37 cellular contexts compared by ENCODE assay signal in genomic region chr4:98125585-98125984, GRCh38. TPM values are rescaled to one million over a fixed set of nuclear protein-coding genes. Genes with fewer than 3 reads are reported as not detected.
"Had no signal": no experiment of that assay in that cellular context is flagged by ENCODE, and none has a peak within 500 bp of the region (broad histone marks: within the 10 kb centered on the region; RNA-seq: fewer than 3 reads in every experiment).

No MANE protein-coding gene starts in this region.

- FAIRE-seq: TTC549 had no signal

- H3K9me3 Mint-ChIP-seq: activated CD4-positive, alpha-beta T cell treated with anti-CD3 and anti-CD28 coated beads, Interleukin-2, amount 10 ng/mL, durations not matched to agents 24 days and 14 days; central memory CD8-positive, alpha-beta T cell; T-helper 1 cell treated with Interleukin-12 subunit alpha and Interleukin-12 subunit beta and Interleukin-4 antibody, amounts not matched to agents 30 μg/mL and 1 μg/mL, for 36 hours; T-helper 2 cell treated with Interferon-gamma antibody and Interleukin-4, amounts not matched to agents 5 μg/mL and 100 μg/mL, for 36 hours had no signal

- H3K4me1 Mint-ChIP-seq: activated B cell treated with CpG ODN at 0.5 μM for 24 hours; activated CD4-positive, alpha-beta T cell treated with anti-CD3 and anti-CD28 coated beads, Interleukin-2, amount 10 ng/mL, durations not matched to agents 24 days and 14 days; activated naive CD4-positive, alpha-beta T cell treated with anti-CD3 and anti-CD28 coated beads, Interleukin-2, amount 10 ng/mL, durations not matched to agents 7 days and 5 days; activated naive CD4-positive, alpha-beta T cell treated with anti-CD3 and anti-CD28 coated beads, Interleukin-2, amount 50 U/mL, for 24 hours; activated naive CD8-positive, alpha-beta T cell treated with anti-CD3 and anti-CD28 coated beads, Interleukin-2, amount 10 ng/mL, durations not matched to agents 7 days and 5 days; activated naive CD8-positive, alpha-beta T cell treated with anti-CD3 and anti-CD28 coated beads, Interleukin-2, amount 50 U/mL, for 24 hours; brain; central memory CD8-positive, alpha-beta T cell had no signal

- H3K4me3 Mint-ChIP-seq: activated B cell treated with CpG ODN at 0.5 μM for 24 hours; activated CD4-positive, alpha-beta memory T cell treated with anti-CD3 and anti-CD28 coated beads for 36 hours; activated CD4-positive, alpha-beta T cell treated with anti-CD3 and anti-CD28 coated beads, Interleukin-2, amount 10 ng/mL, durations not matched to agents 24 days and 14 days; activated CD8-positive, alpha-beta T cell treated with anti-CD3 and anti-CD28 coated beads for 36 hours; activated naive CD4-positive, alpha-beta T cell treated with anti-CD3 and anti-CD28 coated beads, Interleukin-2, amount 10 ng/mL, durations not matched to agents 7 days and 5 days; activated naive CD4-positive, alpha-beta T cell treated with anti-CD3 and anti-CD28 coated beads, Interleukin-2, amount 50 U/mL, for 24 hours; activated naive CD8-positive, alpha-beta T cell; activated naive CD8-positive, alpha-beta T cell treated with anti-CD3 and anti-CD28 coated beads, Interleukin-2, amount 10 ng/mL, durations not matched to agents 7 days and 5 days; activated naive CD8-positive, alpha-beta T cell treated with anti-CD3 and anti-CD28 coated beads, Interleukin-2, amount 50 U/mL, for 24 hours; activated T-cell treated with anti-CD3 and anti-CD28 coated beads, Interleukin-2, amount 50 U/mL, for 24 hours; brain; central memory CD8-positive, alpha-beta T cell; T-helper 1 cell treated with Interleukin-12 subunit alpha and Interleukin-12 subunit beta and Interleukin-4 antibody, amounts not matched to agents 30 μg/mL and 1 μg/mL, for 36 hours; T-helper 2 cell treated with Interferon-gamma antibody and Interleukin-4, amounts not matched to agents 5 μg/mL and 100 μg/mL, for 36 hours had no signal

- DNase-seq: activated B cell treated with CpG ODN at 0.5 μM for 24 hours; activated CD4-positive, alpha-beta memory T cell treated with anti-CD3 and anti-CD28 coated beads for 36 hours; activated CD4-positive, alpha-beta T cell treated with anti-CD3 and anti-CD28 coated beads for 4 hours; activated CD4-positive, alpha-beta T cell treated with anti-CD3 and anti-CD28 coated beads, Interleukin-2, amount 10 ng/mL, durations not matched to agents 24 days and 14 days; activated CD4-positive, alpha-beta T cell treated with anti-CD3 and anti-CD28 coated beads, Interleukin-2, amount 50 U/mL, for 1 hour; activated CD4-positive, alpha-beta T cell treated with anti-CD3 and anti-CD28 coated beads, Interleukin-2, amount 50 U/mL, for 4 hours; activated CD4-positive, CD25-positive, alpha-beta regulatory T cell treated with anti-CD3 and anti-CD28 coated beads, Interleukin-2, amount 50 U/mL, for 72 hours; activated CD8-positive, alpha-beta memory T cell treated with anti-CD3 and anti-CD28 coated beads, Interleukin-2, amount 50 U/mL, for 48 hours; activated CD8-positive, alpha-beta T cell treated with anti-CD3 and anti-CD28 coated beads for 36 hours; activated effector memory CD4-positive, alpha-beta T cell treated with Interleukin-2 at 50 U/mL for 16 hours; activated gamma-delta T cell; activated naive CD4-positive, alpha-beta T cell treated with anti-CD3 and anti-CD28 coated beads, Interleukin-2, amount 10 ng/mL, durations not matched to agents 7 days and 5 days; activated naive CD4-positive, alpha-beta T cell treated with Interleukin-2 at 50 U/mL for 16 hours; activated naive CD8-positive, alpha-beta T cell treated with anti-CD3 and anti-CD28 coated beads, Interleukin-2, amount 10 ng/mL, durations not matched to agents 7 days and 5 days; activated naive CD8-positive, alpha-beta T cell treated with anti-CD3 and anti-CD28 coated beads, Interleukin-2, amount 50 U/mL, for 24 hours; activated T-cell treated with anti-CD3 and anti-CD28 coated beads, Interleukin-2, amount 50 U/mL, for 24 hours; activated T-cell treated with anti-CD3 and anti-CD28 coated beads, Interleukin-2, amount 50 U/mL, for 48 hours; amygdala; anterior cingulate cortex; caudate nucleus; cerebellar nuclear complex; T-helper 1 cell; T-helper 2 cell; T-helper 9 cell had no signal

- H3K4me3 ChIP-seq: ascending aorta, cardiac muscle cell had no signal

- H3K27me3 ChIP-seq: ascending aorta, cardiac muscle cell had no signal

- ATAC-seq: activated CD8-positive, alpha-beta T cell treated with anti-CD3 and anti-CD28 coated beads for 36 hours; activated naive CD8-positive, alpha-beta T cell treated with anti-CD3 and anti-CD28 coated beads, Interleukin-2, amount 50 U/mL, for 24 hours had no signal

- H3K36me3 Mint-ChIP-seq: activated naive CD4-positive, alpha-beta T cell treated with anti-CD3 and anti-CD28 coated beads, Interleukin-2, amount 10 ng/mL, durations not matched to agents 7 days and 5 days; activated naive CD8-positive, alpha-beta T cell treated with anti-CD3 and anti-CD28 coated beads, Interleukin-2, amount 10 ng/mL, durations not matched to agents 7 days and 5 days; brain had no signal

- H3K4me1 ChIP-seq: ascending aorta had no signal

- H3K27me3 Mint-ChIP-seq: activated CD4-positive, alpha-beta memory T cell treated with anti-CD3 and anti-CD28 coated beads for 36 hours; activated naive CD8-positive, alpha-beta T cell treated with anti-CD3 and anti-CD28 coated beads, Interleukin-2, amount 50 U/mL, for 24 hours had no signal

- H3K9me3 ChIP-seq: ascending aorta had no signal

- H3K36me3 ChIP-seq: ascending aorta, cardiac muscle cell had no signal

- H3K27ac Mint-ChIP-seq: activated B cell treated with CpG ODN at 0.5 μM for 24 hours; activated CD4-positive, alpha-beta memory T cell treated with anti-CD3 and anti-CD28 coated beads for 36 hours; activated CD4-positive, alpha-beta T cell treated with anti-CD3 and anti-CD28 coated beads, Interleukin-2, amount 10 ng/mL, durations not matched to agents 24 days and 14 days; activated CD8-positive, alpha-beta T cell treated with anti-CD3 and anti-CD28 coated beads for 36 hours; activated naive CD4-positive, alpha-beta T cell treated with anti-CD3 and anti-CD28 coated beads, Interleukin-2, amount 10 ng/mL, durations not matched to agents 7 days and 5 days; activated naive CD4-positive, alpha-beta T cell treated with anti-CD3 and anti-CD28 coated beads, Interleukin-2, amount 50 U/mL, for 24 hours; activated naive CD8-positive, alpha-beta T cell; activated naive CD8-positive, alpha-beta T cell treated with anti-CD3 and anti-CD28 coated beads, Interleukin-2, amount 10 ng/mL, durations not matched to agents 7 days and 5 days; activated naive CD8-positive, alpha-beta T cell treated with anti-CD3 and anti-CD28 coated beads, Interleukin-2, amount 50 U/mL, for 24 hours; activated T-cell treated with anti-CD3 and anti-CD28 coated beads, Interleukin-2, amount 50 U/mL, for 24 hours; activated T-helper 2 cell treated with anti-CD3 and anti-CD28 coated beads, Interferon-gamma antibody, Interleukin-2, Interleukin-4, amounts not matched to agents 10 μg/mL and 5 μg/mL and 100 μg/mL, durations not matched to agents 14 hours and 24 hours and 36 hours; brain; T-helper 1 cell treated with Interleukin-12 subunit alpha and Interleukin-12 subunit beta and Interleukin-4 antibody, amounts not matched to agents 30 μg/mL and 1 μg/mL, for 36 hours; T-helper 2 cell treated with Interferon-gamma antibody and Interleukin-4, amounts not matched to agents 5 μg/mL and 100 μg/mL, for 36 hours had no signal

- H3K27ac ChIP-seq: ascending aorta, cardiac muscle cell, VCaP had no signal

RNA-seq across cellular contexts. Expression of gene STPG2, which starts 17.7 kb away (rescaled TPM):
- total RNA-seq: activated CD4-positive, alpha-beta memory T cell treated with anti-CD3 and anti-CD28 coated beads for 36 hours; activated CD4-positive, alpha-beta T cell treated with anti-CD3 and anti-CD28 coated beads, Interleukin-2, amount 10 ng/mL, durations not matched to agents 24 days and 14 days; activated CD8-positive, alpha-beta memory T cell treated with anti-CD3 and anti-CD28 coated beads for 36 hours; activated naive CD8-positive, alpha-beta T cell treated with anti-CD3 and anti-CD28 coated beads, Interleukin-2, amount 10 ng/mL, durations not matched to agents 7 days and 5 days; activated T-helper 2 cell treated with anti-CD3 and anti-CD28 coated beads, Interferon-gamma antibody, Interleukin-2, Interleukin-4, amounts not matched to agents 10 μg/mL and 5 μg/mL and 100 μg/mL, durations not matched to agents 14 hours and 24 hours and 36 hours; ascending aorta; bronchial epithelial cell had no signal
